23 cellular contexts compared by ENCODE assay signal in the genomic region with DNA sequence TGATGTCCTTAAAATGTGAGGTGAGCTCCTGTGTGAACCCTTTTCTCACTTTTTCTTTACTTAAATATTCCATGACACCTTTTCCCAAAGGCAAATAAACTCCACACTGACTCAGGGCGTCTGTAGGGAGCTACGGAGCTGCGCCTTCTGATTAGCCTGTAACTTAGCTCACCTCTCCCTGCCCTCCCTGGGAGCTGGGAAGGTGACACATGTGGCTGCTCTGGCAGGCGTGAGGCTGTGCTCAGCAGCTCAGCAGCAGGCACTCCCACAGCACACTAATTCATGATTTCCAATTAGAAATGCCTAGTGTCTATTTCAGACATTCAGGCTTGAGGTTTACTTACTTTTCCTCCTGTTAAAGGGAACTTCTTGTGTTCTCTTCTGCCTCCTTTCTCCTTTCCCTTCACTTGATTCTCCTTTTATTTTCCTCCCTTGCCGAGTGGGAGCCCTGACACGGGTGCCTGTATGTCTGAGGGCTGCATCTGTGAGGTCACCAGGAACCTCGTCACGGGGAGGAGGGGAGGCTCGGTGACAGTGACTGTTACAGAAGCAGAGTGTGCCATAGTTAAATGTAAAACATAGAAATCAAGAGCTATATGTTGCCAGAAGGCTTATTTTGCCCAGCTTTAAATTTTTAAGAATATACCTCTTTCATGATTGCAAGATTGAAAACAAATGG.
DNase-seq lines count a peak whose midpoint lies in the region; ATAC-seq, FAIRE-seq and TF ChIP-seq lines count a peak whose summit lies in the region.
"Had no signal": no experiment of that assay in that cellular context is flagged by ENCODE, and none has a peak within 500 bp of the region (broad histone marks: within the 10 kb centered on the region; RNA-seq: fewer than 3 reads in every experiment).

No MANE protein-coding gene starts in this region.

- no peak for FAIRE-seq in small intestine (lab: Jason Lieb, UNC)
- FAIRE-seq: A549 had no signal

- H3K4me2 ChIP-seq in SU-DHL-6 (ENCODE audit: low read depth, low read length, poor library complexity, severe bottlenecking), result no peak overlapping the region
- H3K4me2 ChIP-seq: A549, KMS-11 had no signal

- H4K20me1 ChIP-seq in SU-DHL-6 (ENCODE audit: low read depth, low read length), result no peaks in the 10 kb centered on the region

- H3K9me3 ChIP-seq in SU-DHL-6 (ENCODE audit: insufficient read depth, low read length) (no peaks in the 10 kb centered on the region), right lobe of liver (no peaks in the 10 kb centered on the region), small intestine (ENCODE audit: control insufficient read depth, low read depth) (peaks cover 2% of the 10 kb centered on the region), uterus (no peaks in the 10 kb centered on the region), gastrocnemius medialis (no peaks in the 10 kb centered on the region)
- H3K9me3 ChIP-seq: A549, tibial artery had no signal

- TF ChIP-seq CTCF in SU-DHL-6 (IDR thresholded peaks at IDR 0.05; ENCODE audit: insufficient read depth, low read length, poor library complexity, severe bottlenecking) (no peak), right lobe of liver (IDR thresholded peaks at IDR 0.05) (no peak), uterus (IDR thresholded peaks at IDR 0.05) (no peak), gastrocnemius medialis (IDR thresholded peaks at IDR 0.05 in 4 of 5, conservative IDR thresholded peaks at IDR 0.05 in 1 of 5) (no peak)

- no peaks in the 10 kb centered on the region for H3K36me3 ChIP-seq in SU-DHL-6 (ENCODE audit: low read length)
- H3K36me3 ChIP-seq in right lobe of liver, result no peaks in the 10 kb centered on the region
- no peaks in the 10 kb centered on the region for H3K36me3 ChIP-seq in small intestine (ENCODE audit: control insufficient read depth in 2 of 2, insufficient read depth in 2 of 2, low read length in 2 of 2)
- H3K36me3 ChIP-seq in uterus, result no peaks in the 10 kb centered on the region
- H3K36me3 ChIP-seq in gastrocnemius medialis, result no peaks in the 10 kb centered on the region
- H3K36me3 ChIP-seq: Peyer's patch, tibial artery had no signal

- H3F3A ChIP-seq in SU-DHL-6 (ENCODE audit: insufficient read depth), result no peaks in the 10 kb centered on the region

- H3K79me2 ChIP-seq in SU-DHL-6 (ENCODE audit: insufficient read depth, low read length), result no peaks in the 10 kb centered on the region

- peak overlapping the region; percentile 19 for H2AFZ ChIP-seq in SU-DHL-6 (ENCODE audit: low read depth, low read length, severe bottlenecking)

- H3K27me3 ChIP-seq in SU-DHL-6 (ENCODE audit: low read length), result no peaks in the 10 kb centered on the region
- H3K27me3 ChIP-seq in right lobe of liver, result no peaks in the 10 kb centered on the region
- no peaks in the 10 kb centered on the region for H3K27me3 ChIP-seq in small intestine (ENCODE audit: control insufficient read depth in 2 of 2, insufficient read depth in 2 of 2, low read length in 2 of 2)
- H3K27me3 ChIP-seq in uterus, result no peaks in the 10 kb centered on the region
- H3K27me3 ChIP-seq in gastrocnemius medialis, result no peaks in the 10 kb centered on the region
- H3K27me3 ChIP-seq: Peyer's patch, tibial artery had no signal

- no peak for TF ChIP-seq POLR2A in right lobe of liver (IDR thresholded peaks at IDR 0.05)
- TF ChIP-seq POLR2A in uterus (IDR thresholded peaks at IDR 0.05), result no peak
- no peak for TF ChIP-seq POLR2A in gastrocnemius medialis (IDR thresholded peaks at IDR 0.05)

- H3K4me1 ChIP-seq in right lobe of liver, result peaks cover 0 to 4% (median 0%) of the 10 kb centered on the region in 4 donors
- no peaks in the 10 kb centered on the region for H3K4me1 ChIP-seq in small intestine (ENCODE audit: control insufficient read depth in 2 of 2, insufficient read depth in 1 of 2, low read depth in 1 of 2, low read length in 1 of 2)
- H3K4me1 ChIP-seq in uterus, result no peaks in the 10 kb centered on the region
- no peaks in the 10 kb centered on the region for H3K4me1 ChIP-seq in gastrocnemius medialis
- H3K4me1 ChIP-seq: A549, Peyer's patch, tibial artery had no signal

- H3K4me3 ChIP-seq in SU-DHL-6 (ENCODE audit: insufficient read depth, low read length, poor library complexity, severe bottlenecking), result no peak overlapping the region
- H3K4me3 ChIP-seq in right lobe of liver, result no peak overlapping the region
- no peak overlapping the region for H3K4me3 ChIP-seq in small intestine (ENCODE audit: low read depth in 1 of 2, low read length in 2 of 2)
- H3K4me3 ChIP-seq in uterus, result no peak overlapping the region
- no peak overlapping the region for H3K4me3 ChIP-seq in gastrocnemius medialis
- H3K4me3 ChIP-seq: A549, coronary artery, Peyer's patch, tibial artery had no signal

- ATAC-seq in right lobe of liver (peak in 3 of 4 donors; percentile 38 to 87 (median 60)), gastrocnemius medialis (no peak)
- ATAC-seq: A549; naive thymus-derived CD8-positive, alpha-beta T cell; stimulated activated naive B cell treated with anti-CD40 and anti-IgM and Interleukin-4, amounts not matched to agents 10 μg/mL and 1 μg/mL and 100 μg/mL, for 72 hours had no signal

- H3K27ac ChIP-seq in SU-DHL-6 (ENCODE audit: low read depth, low read length) (no peak overlapping the region), right lobe of liver (no peak overlapping the region), small intestine (ENCODE audit: low read depth in 1 of 2, low read length in 1 of 2) (no peak overlapping the region), uterus (no peak overlapping the region), gastrocnemius medialis (no peak overlapping the region)
- H3K27ac ChIP-seq: A549, coronary artery, epithelial cell of prostate, KMS-11, Peyer's patch, tibial artery had no signal

- no peak overlapping the region for H3K9ac ChIP-seq in SU-DHL-6 (ENCODE audit: low read length)
- H3K9ac ChIP-seq: KMS-11 had no signal

- intact Hi-C loops in right lobe of liver (cut with DNase I), result no loop called here
- intact Hi-C loops in uterus (cut with DNase I; ENCODE audit: low total_unique reads), result no loop called here
- intact Hi-C loops in gastrocnemius medialis (cut with DNase I; ENCODE audit: low total_unique reads), result no loop called here

- no peaks in the 10 kb centered on the region for H3K9me2 ChIP-seq in SU-DHL-6 (replicated peaks; ENCODE audit: insufficient read depth, low read length)

- DNase-seq in NCI-H2171 treated with DMSO at 0.1 percent for 48 hours (lab: John Stamatoyannopoulos, UW), result peak; percentile 58
- DNase-seq in NCI-H2171 (lab: John Stamatoyannopoulos, UW), result no peak
- peak in 1 of 3 donors; percentile 27 for DNase-seq in right lobe of liver
- DNase-seq in small intestine, result no peak
- no peak for DNase-seq in uterus
- DNase-seq in activated effector memory CD4-positive, alpha-beta T cell treated with Interleukin-2 at 50 U/mL for 16 hours, result no peak
- no peak for DNase-seq in gastrocnemius medialis
- DNase-seq: activated CD4-positive, alpha-beta T cell treated with anti-CD3 and anti-CD28 coated beads, Interleukin-2, amount 10 ng/mL, durations not matched to agents 24 days and 14 days; activated CD8-positive, alpha-beta memory T cell treated with anti-CD3 and anti-CD28 coated beads, Interleukin-2, amount 50 U/mL, for 48 hours; activated naive CD4-positive, alpha-beta T cell; CD4-positive, CD25-positive, alpha-beta regulatory T cell; foreskin melanocyte; mammary epithelial cell; naive thymus-derived CD8-positive, alpha-beta T cell; NCI-H1048; Peyer's patch; stimulated activated naive B cell treated with anti-CD40 and anti-IgM and Interleukin-4, amounts not matched to agents 10 μg/mL and 1 μg/mL and 100 μg/mL, for 72 hours; tibial artery had no signal

- in situ Hi-C loops in gastrocnemius medialis (cut with MboI; ENCODE audit: low sequenced_read_pairs in 4 of 4), result no loop called here

- 30% methylated on average over 9 of the region's 9 CpGs for WGBS in right lobe of liver (ENCODE audit: insufficient coverage, low coverage, low lambda C conversion rate, missing lambda C conversion rate)
- WGBS in small intestine, 3 donors, result 39 to 61% (median 49%) methylated on average over 9 of the region's 9 CpGs

Comparison
In these comparisons a context has a peak if more than half of its experiments do, and no peak if none do; other contexts are left out.
1. ATAC-seq: peak in right lobe of liver (3 of 4); none in gastrocnemius medialis (0 of 2).